Comparison of ENCODE assay signal across 17 cellular contexts in genomic region chr20:46946181-46946624, GRCh38. TPM values are rescaled to one million over a fixed set of nuclear protein-coding genes. Genes with fewer than 3 reads are reported as not detected.
DNase-seq lines count a peak whose midpoint lies in the region; FAIRE-seq and TF ChIP-seq lines count a peak whose summit lies in the region.
"Had no signal": no experiment of that assay in that cellular context is flagged by ENCODE, and none has a peak within 500 bp of the region (broad histone marks: within the 10 kb centered on the region; RNA-seq: fewer than 3 reads in every experiment).

No MANE protein-coding gene starts in this region.

- H3K4me3 ChIP-seq in adipocyte (ENCODE audit: low read length) = no peak overlapping the region
- no peak overlapping the region for H3K4me3 ChIP-seq in esophagus squamous epithelium
- no peak overlapping the region for H3K4me3 ChIP-seq in skeletal muscle tissue (ENCODE audit: low read length in 3 of 3)
- H3K4me3 ChIP-seq: GM23338 had no signal

- FAIRE-seq in RCC 7860 (lab: Jason Lieb, UNC) = no peak
- FAIRE-seq: A204.1, GM12891 had no signal

- DNase-seq in Daoy (ENCODE audit: low read depth) (peak; percentile 19), adipocyte (ENCODE audit: low read depth) (no peak), esophagus squamous epithelium (lab: John Stamatoyannopoulos, UW) (no peak), RCC 7860 (ENCODE audit: low spot score) (no peak), pons (ENCODE audit: low spot score) (no peak), NCI-H526 treated with DMSO at 0.1 percent for 48 hours (lab: John Stamatoyannopoulos, UW) (no peak)
- DNase-seq in activated CD4-positive, alpha-beta T cell treated with anti-CD3 and anti-CD28 coated beads for 1 hour = no peak
- DNase-seq: COR-L47, HFFc6, KG1, NCI-H1105, NCI-H1694 treated with DMSO at 0.1 percent for 48 hours had no signal

- H3K27ac ChIP-seq in esophagus squamous epithelium (peak overlapping the region; percentile 16 to 66 (median 43)), skeletal muscle tissue (ENCODE audit: low read depth, low read length) (peak overlapping the region; percentile 59)

- TF ChIP-seq CTCF in esophagus squamous epithelium (IDR thresholded peaks at IDR 0.05) = no peak

- 75 to 89% methylated on average over 7 of the region's 7 CpGs for WGBS in esophagus squamous epithelium, 2 donors

- H3K27me3 ChIP-seq in adipocyte (replicated peaks; ENCODE audit: control insufficient read depth, insufficient read depth, low read length) = no peaks in the 10 kb centered on the region
- no peaks in the 10 kb centered on the region for H3K27me3 ChIP-seq in esophagus squamous epithelium
- H3K27me3 ChIP-seq in skeletal muscle tissue (ENCODE audit: control insufficient read depth in 3 of 3, insufficient read depth in 3 of 3, low read length in 3 of 3) = peaks cover 0 to 5% (median 0%) of the 10 kb centered on the region in 3 donors

- H3K9me3 ChIP-seq in adipocyte (ENCODE audit: control insufficient read depth, low read length) = no peaks in the 10 kb centered on the region
- H3K9me3 ChIP-seq in esophagus squamous epithelium = no peaks in the 10 kb centered on the region
- no peaks in the 10 kb centered on the region for H3K9me3 ChIP-seq in skeletal muscle tissue (ENCODE audit: control insufficient read depth in 3 of 3, low read length in 3 of 3)

- no peaks in the 10 kb centered on the region for H3K36me3 ChIP-seq in adipocyte (ENCODE audit: control insufficient read depth, insufficient read depth, low read length, severe bottlenecking)
- no peaks in the 10 kb centered on the region for H3K36me3 ChIP-seq in esophagus squamous epithelium
- H3K36me3 ChIP-seq in skeletal muscle tissue (ENCODE audit: control insufficient read depth in 3 of 3, insufficient read depth in 3 of 3, low read length in 3 of 3) = no peaks in the 10 kb centered on the region

- H3K9ac ChIP-seq in adipocyte (ENCODE audit: low read length) = peak overlapping the region; percentile 6
- no peak overlapping the region for H3K9ac ChIP-seq in skeletal muscle tissue (ENCODE audit: low read depth in 1 of 3, low read length in 3 of 3)

- no peak for TF ChIP-seq POLR2A in esophagus squamous epithelium (IDR thresholded peaks at IDR 0.05)

- peaks cover 18% of the 10 kb centered on the region for H3K4me1 ChIP-seq in adipocyte (ENCODE audit: control insufficient read depth, insufficient read depth, low read length)
- peaks cover 4 to 68% (median 9%) of the 10 kb centered on the region in 3 donors for H3K4me1 ChIP-seq in esophagus squamous epithelium
- no peaks in the 10 kb centered on the region for H3K4me1 ChIP-seq in skeletal muscle tissue (ENCODE audit: control insufficient read depth in 3 of 3, insufficient read depth in 3 of 3, low read length in 3 of 3)

- intact Hi-C loops in esophagus squamous epithelium (cut with DNase I) = no loop called here

RNA-seq across cellular contexts. Expression of gene EYA2, which starts 51.6 kb away (rescaled TPM):
- 1.7 and 3.8 TPM in 2 replicates for total RNA-seq in Daoy (2014; rRNA removed; shearing (Covaris generic))
- total RNA-seq in esophagus squamous epithelium (10 to 100 TPM in 3 of 4 donors, 1 to 10 TPM in 1; 9.7 to 22.1 (median 14.3) TPM), skeletal muscle tissue (1.0 TPM)
- total RNA-seq: MCF 10A had no signal
